Comparison of ENCODE assay signal across 8 cellular contexts in the genomic region with DNA sequence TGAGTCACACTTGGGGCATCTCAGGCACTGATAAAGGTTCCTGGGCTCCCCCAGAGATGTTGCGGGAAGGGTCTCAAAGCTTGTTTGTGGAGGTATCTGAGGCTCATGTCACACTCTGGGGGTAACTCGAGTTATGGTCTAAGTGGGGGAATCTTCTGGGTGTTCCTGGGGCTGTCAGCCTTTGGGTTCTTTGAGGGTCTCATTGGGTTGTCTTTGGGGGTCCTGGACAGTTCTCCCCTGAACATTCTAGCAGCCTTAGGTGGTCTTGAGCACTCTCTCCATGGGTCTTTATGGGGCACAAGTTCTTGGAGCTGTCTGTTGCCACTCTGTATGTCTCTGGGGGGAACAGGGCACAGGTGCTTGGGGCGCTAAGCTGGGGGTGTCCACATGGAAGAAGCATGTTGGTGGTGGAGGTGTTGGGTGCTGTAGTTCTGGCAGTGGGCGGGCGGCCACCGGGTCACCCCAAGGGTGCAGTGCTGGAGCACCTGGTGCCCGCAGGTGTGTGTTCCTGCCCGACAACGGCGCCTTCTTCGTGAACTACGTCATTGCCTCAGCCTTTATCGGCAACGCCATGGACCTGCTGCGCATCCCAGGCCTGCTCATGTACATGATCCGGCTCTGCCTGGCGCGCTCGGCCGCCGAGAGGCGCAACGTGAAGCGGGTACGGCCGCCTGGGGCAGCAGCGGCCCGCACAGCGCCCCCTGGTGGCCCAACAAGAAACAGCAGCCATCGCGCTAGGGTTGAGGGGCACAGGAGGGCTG. TPM values are rescaled to one million over a fixed set of nuclear protein-coding genes. Genes with fewer than 3 reads are reported as not detected.
A peak's percentile ranks its signal among the peaks of the same experiment; 100 is the strongest.
DNase-seq lines count a peak whose midpoint lies in the region; ATAC-seq, FAIRE-seq and TF ChIP-seq lines count a peak whose summit lies in the region.

No MANE protein-coding gene starts in this region.

- no peak overlapping the region for H2AK5ac ChIP-seq in neuronal stem cell (ENCODE audit: low read depth, low read length)

- FAIRE-seq in GM12891 (lab: Jason Lieb, UNC), result peak; percentile 99

- no peak overlapping the region for H2BK120ac ChIP-seq in neuronal stem cell (ENCODE audit: low read depth, low read length)

- no peaks in the 10 kb centered on the region for H3K79me2 ChIP-seq in PC-9 (ENCODE audit: low read depth)

- peak overlapping the region; percentile 84 for H3K18ac ChIP-seq in neuronal stem cell (ENCODE audit: low read length)

- H4K20me1 ChIP-seq in PC-9 (ENCODE audit: insufficient read depth), result no peaks in the 10 kb centered on the region

- H3K9ac ChIP-seq in neuronal stem cell (ENCODE audit: low read depth, low read length, poor library complexity), result peak overlapping the region; percentile 45

- no peaks in the 10 kb centered on the region for H3K9me3 Mint-ChIP-seq in activated T-cell treated with anti-CD3 and anti-CD28 coated beads, Interleukin-2, amount 50 U/mL, for 72 hours

- H3K4me2 ChIP-seq in PC-9 (peak overlapping the region; percentile 36; the same call in 1 of the 2 replicates), neuronal stem cell (ENCODE audit: insufficient read depth, low read length, poor library complexity, severe bottlenecking) (no peak overlapping the region)

- TF ChIP-seq POLR2A in GM12891 (IDR thresholded peaks at IDR 0.05; ENCODE audit: low read depth, low read length) (no peak), stomach (IDR thresholded peaks at IDR 0.05) (no peak)

- no peak overlapping the region for H3K4ac ChIP-seq in neuronal stem cell (ENCODE audit: low read length)

- no peaks in the 10 kb centered on the region for H3K9me2 ChIP-seq in PC-9 (ENCODE audit: insufficient read depth)

- no peak overlapping the region for H3K14ac ChIP-seq in neuronal stem cell (ENCODE audit: low read length)

- peaks cover 4% of the 10 kb centered on the region for H3K79me1 ChIP-seq in neuronal stem cell (ENCODE audit: low read depth, low read length)

- no peak overlapping the region for H2BK15ac ChIP-seq in neuronal stem cell (ENCODE audit: low read length)

- H3K36me3 Mint-ChIP-seq in activated T-cell treated with anti-CD3 and anti-CD28 coated beads, Interleukin-2, amount 50 U/mL, for 72 hours (ENCODE audit: insufficient read depth in 2 of 2), result peaks cover 0 to 2% of the 10 kb centered on the region in 2 donors

- no peaks in the 10 kb centered on the region for H3K27me3 Mint-ChIP-seq in activated T-cell treated with anti-CD3 and anti-CD28 coated beads, Interleukin-2, amount 50 U/mL, for 72 hours (ENCODE audit: low read depth)

- TF ChIP-seq CTCF in PC-9 (conservative IDR thresholded peaks at IDR 0.05) (peak; percentile 99), stomach (IDR thresholded peaks at IDR 0.05) (peak in 6 of 7 experiments; percentile 92 to 100 (median 98))

- no CpG with 5 or more reads among the region's 31 CpGs for WGBS in neuronal stem cell (ENCODE audit: extremely low coverage in 2 of 2, insufficient read length in 2 of 2, insufficient replicate concordance in 1 of 2), 2 donors
- 16 to 71% (median 20%) methylated on average over 6 to 31 of the region's 31 CpGs for WGBS in stomach, 5 donors

- H3K27me3 ChIP-seq in PC-9 (ENCODE audit: insufficient read depth, low read depth) (no peaks in the 10 kb centered on the region), neuronal stem cell (ENCODE audit: control insufficient read depth in 3 of 3, insufficient read depth in 3 of 3, low read depth in 1 of 3, low read length in 3 of 3) (no peaks in the 10 kb centered on the region), stomach (no peaks in the 10 kb centered on the region)

- no peak overlapping the region for H3K4me3 Mint-ChIP-seq in activated T-cell treated with anti-CD3 and anti-CD28 coated beads, Interleukin-2, amount 50 U/mL, for 72 hours

- H3K4me3 ChIP-seq in PC-9 (no peak overlapping the region), neuronal stem cell (ENCODE audit: low read length in 2 of 2) (no peak overlapping the region), stomach (no peak overlapping the region)

- TF ChIP-seq EP300 in stomach (IDR thresholded peaks at IDR 0.05), result no peak

- no TSS peak for BruUV-seq in PC-9 (replicated peaks; lab: Mats Ljungman, UMichigan)

- ATAC-seq in HG03095 (IDR thresholded peaks at IDR 0.05; ENCODE audit: unreplicated experiment), result peak; percentile 68
- ATAC-seq in activated T-cell treated with anti-CD3 and anti-CD28 coated beads, Interleukin-2, amount 50 U/mL, for 72 hours (replicated peaks in 1 of 2), result peak; percentile 88 to 92

- peaks cover 7% of the 10 kb centered on the region; the same call in 1 of the 2 replicates for H3F3A ChIP-seq in PC-9 (ENCODE audit: insufficient read depth, low read depth)

- H2AFZ ChIP-seq in PC-9 (no peak overlapping the region), neuronal stem cell (ENCODE audit: low read length) (no peak overlapping the region)

- POLR2A ChIA-PET in PC-9 (lab: Charles Lee; ENCODE audit: unreplicated experiment), result no interaction called here

- H3K9me3 ChIP-seq in PC-9 (ENCODE audit: insufficient read depth, low read depth) (no peaks in the 10 kb centered on the region), neuronal stem cell (replicated peaks in 1 of 2; ENCODE audit: control insufficient read depth in 2 of 2, insufficient read depth in 1 of 2, low read depth in 1 of 2, low read length in 2 of 2) (no peaks in the 10 kb centered on the region), stomach (no peaks in the 10 kb centered on the region)

- no peak overlapping the region for H2BK12ac ChIP-seq in neuronal stem cell (ENCODE audit: low read length)

- H3K36me3 ChIP-seq in PC-9 (ENCODE audit: low read depth), result no peaks in the 10 kb centered on the region
- H3K36me3 ChIP-seq in neuronal stem cell (replicated peaks in 1 of 2; ENCODE audit: control insufficient read depth in 2 of 2, insufficient read depth in 2 of 2, low read length in 2 of 2), result peaks cover 28 to 37% of the 10 kb centered on the region in 2 donors
- peaks cover 28 to 64% (median 53%) of the 10 kb centered on the region in 4 donors for H3K36me3 ChIP-seq in stomach

- H3K27ac ChIP-seq in PC-9, result no peak overlapping the region
- H3K27ac ChIP-seq in neuronal stem cell (replicated peaks; ENCODE audit: low read length), result no peak overlapping the region
- no peak overlapping the region for H3K27ac ChIP-seq in stomach

- H2BK5ac ChIP-seq in neuronal stem cell (ENCODE audit: low read length), result no peak overlapping the region

- no peaks in the 10 kb centered on the region for H3K4me1 ChIP-seq in PC-9 (replicated peaks; ENCODE audit: insufficient read depth)
- peaks cover 0 to 4% of the 10 kb centered on the region in 2 donors for H3K4me1 ChIP-seq in neuronal stem cell (ENCODE audit: control insufficient read depth in 2 of 2, insufficient read depth in 1 of 2, low read depth in 1 of 2, low read length in 2 of 2)
- peaks cover 7 to 51% (median 26%) of the 10 kb centered on the region in 4 donors for H3K4me1 ChIP-seq in stomach

- CTCF ChIA-PET in PC-9 (lab: Charles Lee), result no interaction called here

- peak overlapping the region; percentile 61 for H3K23ac ChIP-seq in neuronal stem cell (ENCODE audit: low read depth, low read length, poor library complexity)

- peak; percentile 91 for DNase-seq in GM12891 (ENCODE audit: insufficient read length, low spot score)
- peak; percentile 41 to 74 for DNase-seq in PC-9
- peak; percentile 84 to 88 for DNase-seq in activated T-cell treated with anti-CD3 and anti-CD28 coated beads, Interleukin-2, amount 50 U/mL, for 72 hours
- peak; percentile 49 for DNase-seq in fibroblast of peridontal ligament (ENCODE audit: extremely low read depth)
- DNase-seq in neuronal stem cell (ENCODE audit: low spot score), result peak; percentile 73
- DNase-seq in stomach, result peak; percentile 86
- DNase-seq in DMS114 treated with DMSO at 0.1 percent for 48 hours (lab: John Stamatoyannopoulos, UW; ENCODE audit: unreplicated experiment), result no peak

- no peak overlapping the region for H4K8ac ChIP-seq in neuronal stem cell (ENCODE audit: low read depth, low read length)

- intact Hi-C loops in PC-9 (cut with micrococcal nuclease; ENCODE audit: unreplicated experiment) (loop anchor here (1.0 kb wide), 1 partner anchor 55 kb away; no protein-coding TSS in a partner anchor), stomach (cut with DNase I; ENCODE audit: low total_unique reads) (loop anchor here (5.0 kb wide), 1 partner anchor 54 kb away; no protein-coding TSS in a partner anchor)

- H4K91ac ChIP-seq in neuronal stem cell (ENCODE audit: low read depth, low read length, poor library complexity), result no peak overlapping the region

- peaks cover 12% of the 10 kb centered on the region for H3K4me1 Mint-ChIP-seq in activated T-cell treated with anti-CD3 and anti-CD28 coated beads, Interleukin-2, amount 50 U/mL, for 72 hours (ENCODE audit: low read depth)

- H3K27ac Mint-ChIP-seq in activated T-cell treated with anti-CD3 and anti-CD28 coated beads, Interleukin-2, amount 50 U/mL, for 72 hours, result no peak overlapping the region

TF ChIP-seq in GM12891, 5 proteins besides CTCF, POLR2A, EP300 and RAD21:
- TF ChIP-seq POLR2AphosphoS5 (IDR thresholded peaks at IDR 0.05; ENCODE audit: low read depth, low read length) (no peak), POU2F2 (IDR thresholded peaks at IDR 0.05; ENCODE audit: low read depth, low read length) (no peak), PAX5 (IDR thresholded peaks at IDR 0.05; ENCODE audit: insufficient read depth, low read length, severe bottlenecking) (no peak), TAF1 (IDR thresholded peaks at IDR 0.05; ENCODE audit: low read depth, low read length) (no peak), SPI1 (IDR thresholded peaks at IDR 0.05; ENCODE audit: low read depth, low read length) (no peak)

RNA-seq across cellular contexts. Expression of a gene that starts 7.1 kb away (rescaled TPM):
- polyA plus RNA-seq in GM12891 (2012; ENCODE audit: low read depth, missing spikeins), result 1.2 TPM
- not detected in 2 replicates for total RNA-seq in PC-9 (2021)
- under 1 TPM in 1 of 2 donors, not detected in 1; 0.39 TPM for total RNA-seq in activated T-cell treated with anti-CD3 and anti-CD28 coated beads, Interleukin-2, amount 50 U/mL, for 72 hours
- 0.17 TPM for polyA plus RNA-seq in neuronal stem cell (2013, experiment 1 of 2)
- 0.14 TPM for polyA plus RNA-seq in neuronal stem cell (2013, experiment 2 of 2)
- total RNA-seq in stomach, result under 1 TPM in 1 of 5 donors, not detected in 4; 0.18 TPM
- polyA plus RNA-seq in stomach, result under 1 TPM in 2 of 3 donors, not detected in 1; 0.15 to 0.19 TPM

RNA-seq across cellular contexts. Expression of a gene that starts 24.2 kb away (rescaled TPM):
- polyA plus RNA-seq in GM12891 (2012; ENCODE audit: low read depth, missing spikeins), result 7.0 TPM
- total RNA-seq in PC-9 (2021) (36.1 and 38.5 TPM in 2 replicates), stomach (10 to 100 TPM; 20.7 to 90.6 (median 57.8) TPM)
- 10 to 100 TPM; 16.3 to 17.9 TPM for total RNA-seq in activated T-cell treated with anti-CD3 and anti-CD28 coated beads, Interleukin-2, amount 50 U/mL, for 72 hours
- 28.8 TPM for polyA plus RNA-seq in neuronal stem cell (2013, experiment 1 of 2)
- polyA plus RNA-seq in neuronal stem cell (2013, experiment 2 of 2), result 27.4 TPM
- 10 to 100 TPM in 2 of 3 donors, 1 to 10 TPM in 1; 5.5 to 16.8 (median 14.8) TPM for polyA plus RNA-seq in stomach

RNA-seq across cellular contexts. Expression of a gene that starts 24.3 kb away (rescaled TPM):
- 82.0 TPM for polyA plus RNA-seq in GM12891 (2012; ENCODE audit: low read depth, missing spikeins)
- total RNA-seq in PC-9 (2021) (96.3 and 97.9 TPM in 2 replicates), stomach (10 to 100 TPM; 17.0 to 59.1 (median 37.3) TPM)
- 10 to 100 TPM; 31.6 to 33.6 TPM for total RNA-seq in activated T-cell treated with anti-CD3 and anti-CD28 coated beads, Interleukin-2, amount 50 U/mL, for 72 hours
- polyA plus RNA-seq in neuronal stem cell (2013, experiment 1 of 2), result 64.6 TPM
- polyA plus RNA-seq in neuronal stem cell (2013, experiment 2 of 2), result 66.2 TPM
- polyA plus RNA-seq in stomach, result 10 to 100 TPM; 61.1 to 82.3 (median 78.7) TPM
